In genomic region chr5:80160242-80160641, GRCh38 we compare ENCODE assay signal across 26 cellular contexts.
A peak's percentile ranks its signal among the peaks of the same experiment; 100 is the strongest.
DNase-seq lines count a peak whose midpoint lies in the region; ATAC-seq, FAIRE-seq and TF ChIP-seq lines count a peak whose summit lies in the region.
"Had no signal": no experiment of that assay in that cellular context is flagged by ENCODE, and none has a peak within 500 bp of the region (broad histone marks: within the 10 kb centered on the region; RNA-seq: fewer than 3 reads in every experiment).

No MANE protein-coding gene starts in this region.

- no peak for TF ChIP-seq RAD21 in H1 (IDR thresholded peaks at IDR 0.05 in 1 of 2, conservative IDR thresholded peaks at IDR 0.05 in 1 of 2; ENCODE audit: low read depth in 2 of 2, low read length in 2 of 2)

- H3K23ac ChIP-seq in H1 (ENCODE audit: insufficient read length), result no peak overlapping the region

- H3K4me1 ChIP-seq in CD8-positive, alpha-beta T cell (ENCODE audit: insufficient read depth, low read length), result peaks cover 8% of the 10 kb centered on the region
- H3K4me1 ChIP-seq in H1 (replicated peaks in 1 of 4; ENCODE audit: control insufficient read depth in 3 of 4, insufficient read depth in 4 of 4, low read length in 3 of 4) (peaks cover 5 to 13% (median 9%) of the 10 kb centered on the region in 4 experiments; a peak in 4 of 7 replicates), urinary bladder (ENCODE audit: insufficient read depth) (no peaks in the 10 kb centered on the region)

- H3K14ac ChIP-seq in H1 (ENCODE audit: insufficient read length), result no peak overlapping the region

- H3K18ac ChIP-seq in H1 (ENCODE audit: extremely low read depth, low read length), result no peak overlapping the region; the same call in 1 of the 2 replicates

- H3K27me3 ChIP-seq in CD8-positive, alpha-beta T cell (ENCODE audit: insufficient read depth, low read length), result no peaks in the 10 kb centered on the region
- H3K27me3 ChIP-seq in H1 (replicated peaks in 1 of 4; ENCODE audit: control insufficient read depth in 3 of 4, extremely low read depth in 1 of 4, insufficient read depth in 3 of 4, low read length in 3 of 4), result no peaks in the 10 kb centered on the region
- H3K27me3 ChIP-seq: BE2C, SJSA1 had no signal

- H3K4me1 Mint-ChIP-seq in activated CD8-positive, alpha-beta T cell treated with anti-CD3 and anti-CD28 coated beads for 36 hours (ENCODE audit: low read depth), result peaks cover 38% of the 10 kb centered on the region
- peaks cover 15% of the 10 kb centered on the region for H3K4me1 Mint-ChIP-seq in activated CD8-positive, alpha-beta T cell treated with anti-CD3 and anti-CD28 coated beads, Interleukin-2, amount 10 ng/mL, durations not matched to agents 7 days and 5 days (ENCODE audit: low read depth)
- peaks cover 36% of the 10 kb centered on the region for H3K4me1 Mint-ChIP-seq in CD8-positive, alpha-beta T cell (ENCODE audit: low read depth)

- H4K5ac ChIP-seq in H1 (ENCODE audit: insufficient read length, low read depth, low read length), result no peak overlapping the region

- H2BK12ac ChIP-seq in H1 (ENCODE audit: low read depth, low read length), result no peak overlapping the region

- no peak overlapping the region; a peak in 1 of 4 replicates for H3K4me2 ChIP-seq in H1 (ENCODE audit: insufficient read depth in 1 of 2, low read depth in 2 of 2, low read length in 2 of 2)

- H4K91ac ChIP-seq in H1 (replicated peaks; ENCODE audit: insufficient read length, low read length), result no peak overlapping the region

- H3K27ac ChIP-seq in CD8-positive, alpha-beta T cell (ENCODE audit: low read depth, low read length), result no peak overlapping the region
- no peak overlapping the region for H3K27ac ChIP-seq in H1 (ENCODE audit: low read depth, low read length)
- H3K27ac ChIP-seq in urinary bladder (ENCODE audit: low read depth), result peak overlapping the region; percentile 0
- H3K27ac ChIP-seq: HL-60, SJSA1 had no signal

- H3K4me3 ChIP-seq in CD8-positive, alpha-beta T cell (ENCODE audit: low read depth, low read length), result no peak overlapping the region
- no peak overlapping the region; a peak in 1 of 8 replicates for H3K4me3 ChIP-seq in H1 (ENCODE audit: extremely low read depth in 1 of 4, insufficient read depth in 2 of 4, low read depth in 3 of 4, low read length in 4 of 4)
- H3K4me3 ChIP-seq in urinary bladder (ENCODE audit: low read depth, low read length), result no peak overlapping the region
- H3K4me3 ChIP-seq: GM12878, SJSA1 had no signal

- H2BK15ac ChIP-seq in H1 (ENCODE audit: low read length), result no peak overlapping the region

- peak overlapping the region; percentile 36 for H3K27ac Mint-ChIP-seq in activated CD8-positive, alpha-beta T cell treated with anti-CD3 and anti-CD28 coated beads for 36 hours
- no peak overlapping the region for H3K27ac Mint-ChIP-seq in activated CD8-positive, alpha-beta T cell treated with anti-CD3 and anti-CD28 coated beads, Interleukin-2, amount 10 ng/mL, durations not matched to agents 7 days and 5 days
- peak overlapping the region; percentile 57 for H3K27ac Mint-ChIP-seq in CD8-positive, alpha-beta T cell
- H3K27ac Mint-ChIP-seq: HFFc6 had no signal

- H3K9me3 Mint-ChIP-seq in activated CD8-positive, alpha-beta T cell treated with anti-CD3 and anti-CD28 coated beads for 36 hours, result peaks cover 3% of the 10 kb centered on the region
- H3K9me3 Mint-ChIP-seq in activated CD8-positive, alpha-beta T cell treated with anti-CD3 and anti-CD28 coated beads, Interleukin-2, amount 10 ng/mL, durations not matched to agents 7 days and 5 days (ENCODE audit: insufficient read depth), result no peaks in the 10 kb centered on the region
- H3K9me3 Mint-ChIP-seq in CD8-positive, alpha-beta T cell, result peaks cover 2% of the 10 kb centered on the region
- H3K9me3 Mint-ChIP-seq: HFFc6 had no signal

- peaks cover 74% of the 10 kb centered on the region for H3K36me3 Mint-ChIP-seq in activated CD8-positive, alpha-beta T cell treated with anti-CD3 and anti-CD28 coated beads for 36 hours (ENCODE audit: low read depth)
- peaks cover 78% of the 10 kb centered on the region for H3K36me3 Mint-ChIP-seq in activated CD8-positive, alpha-beta T cell treated with anti-CD3 and anti-CD28 coated beads, Interleukin-2, amount 10 ng/mL, durations not matched to agents 7 days and 5 days (ENCODE audit: low read depth)
- peaks cover 87% of the 10 kb centered on the region for H3K36me3 Mint-ChIP-seq in CD8-positive, alpha-beta T cell

- no peaks in the 10 kb centered on the region for H3K9me3 ChIP-seq in CD8-positive, alpha-beta T cell (ENCODE audit: low read length)
- no peaks in the 10 kb centered on the region for H3K9me3 ChIP-seq in H1 (ENCODE audit: insufficient read depth in 2 of 2, low read depth in 1 of 2, low read length in 1 of 2)
- H3K9me3 ChIP-seq: BE2C, Caco-2, SJSA1 had no signal

- no peak overlapping the region for H2AK5ac ChIP-seq in H1 (ENCODE audit: low read depth, low read length)

- no peak overlapping the region for H3K4me3 Mint-ChIP-seq in activated CD8-positive, alpha-beta T cell treated with anti-CD3 and anti-CD28 coated beads for 36 hours
- no peak overlapping the region for H3K4me3 Mint-ChIP-seq in activated CD8-positive, alpha-beta T cell treated with anti-CD3 and anti-CD28 coated beads, Interleukin-2, amount 10 ng/mL, durations not matched to agents 7 days and 5 days
- H3K4me3 Mint-ChIP-seq in CD8-positive, alpha-beta T cell, result no peak overlapping the region
- H3K4me3 Mint-ChIP-seq: H9, HFFc6 had no signal

- DNase-seq in activated CD8-positive, alpha-beta T cell treated with anti-CD3 and anti-CD28 coated beads for 36 hours, result no peak
- DNase-seq in activated CD8-positive, alpha-beta T cell treated with anti-CD3 and anti-CD28 coated beads, Interleukin-2, amount 10 ng/mL, durations not matched to agents 7 days and 5 days, result no peak
- DNase-seq in CD8-positive, alpha-beta T cell, result no peak
- no peak for DNase-seq in H1 (ENCODE audit: low read depth in 1 of 2, low spot score in 2 of 2)
- DNase-seq: BE2C, Caco-2, DMS 273 treated with DMSO at 0.1 percent for 48 hours, DMS79 treated with DMSO at 0.1 percent for 48 hours, H9, HFFc6, KBM-7, MM.1S, NCI-H1048, NCI-H1417 treated with DMSO at 0.1 percent for 48 hours, NCI-H187, NCI-H446, NCI-H526, OCI-M1 had no signal

- peaks cover 36% of the 10 kb centered on the region for H3K36me3 ChIP-seq in CD8-positive, alpha-beta T cell (ENCODE audit: insufficient read depth, low read length)
- H3K36me3 ChIP-seq in H1 (ENCODE audit: control insufficient read depth in 2 of 4, insufficient read depth in 4 of 4, low read length in 3 of 4) (peaks cover 0 to 58% (median 18%) of the 10 kb centered on the region in 4 experiments; a peak in 6 of 8 replicates), urinary bladder (ENCODE audit: insufficient read depth) (peaks cover 2% of the 10 kb centered on the region)

- no peaks in the 10 kb centered on the region; the same call in 1 of the 2 replicates for H3K79me1 ChIP-seq in H1 (ENCODE audit: low read depth, low read length)

- no peaks in the 10 kb centered on the region for H3K79me2 ChIP-seq in H1 (ENCODE audit: control insufficient read depth in 1 of 2, insufficient read depth in 2 of 2, low read length in 2 of 2)

- no peaks in the 10 kb centered on the region for H4K20me1 ChIP-seq in H1 (replicated peaks in 1 of 2; ENCODE audit: control insufficient read depth in 1 of 2, insufficient read depth in 2 of 2, low read length in 2 of 2)

- H4K8ac ChIP-seq in H1 (ENCODE audit: extremely low read depth, insufficient read depth, low read length), result no peak overlapping the region

- TF ChIP-seq POLR2A in H1 (IDR thresholded peaks at IDR 0.05; ENCODE audit: control extremely low read depth in 1 of 2, low read depth in 2 of 2, low read length in 2 of 2), result no peak

- no peak for TF ChIP-seq EP300 in H1 (IDR thresholded peaks at IDR 0.05; ENCODE audit: borderline replicate concordance in 1 of 2, low read depth in 2 of 2, low read length in 2 of 2)

- no peak overlapping the region for H3K4ac ChIP-seq in H1 (replicated peaks; ENCODE audit: insufficient read length, low read depth, low read length)

- no peak overlapping the region for H2BK120ac ChIP-seq in H1 (replicated peaks; ENCODE audit: low read depth, low read length)

- peak overlapping the region; percentile 60; the same call in 1 of the 2 replicates for H2BK5ac ChIP-seq in H1 (ENCODE audit: low read depth, low read length)

- H2BK20ac ChIP-seq in H1 (ENCODE audit: low read length), result 0 out of 2 replicates have a peak overlapping the region, but pooled peaks have one; percentile 77

- H3K56ac ChIP-seq in H1 (replicated peaks; ENCODE audit: insufficient read length, low read depth, low read length), result no peak overlapping the region

- no peak overlapping the region for H3K9ac ChIP-seq in H1 (replicated peaks in 1 of 4; ENCODE audit: extremely low read depth in 1 of 4, low read depth in 3 of 4, low read length in 3 of 4)

- ATAC-seq in activated CD8-positive, alpha-beta T cell treated with anti-CD3 and anti-CD28 coated beads for 36 hours, result no peak
- ATAC-seq in activated CD8-positive, alpha-beta T cell treated with anti-CD3 and anti-CD28 coated beads, Interleukin-2, amount 10 ng/mL, durations not matched to agents 7 days and 5 days, result no peak
- ATAC-seq in CD8-positive, alpha-beta T cell, result no peak
- ATAC-seq in HG03571 (IDR thresholded peaks at IDR 0.05; ENCODE audit: unreplicated experiment) (no peak), HG03108 (IDR thresholded peaks at IDR 0.05; ENCODE audit: unreplicated experiment) (no peak)
- ATAC-seq: GM12878 had no signal

- TF ChIP-seq CTCF in activated CD8-positive, alpha-beta T cell treated with anti-CD3 and anti-CD28 coated beads for 36 hours (IDR thresholded peaks at IDR 0.05), result no peak
- TF ChIP-seq CTCF in CD8-positive, alpha-beta T cell (IDR thresholded peaks at IDR 0.05), result no peak
- TF ChIP-seq CTCF in H1 (IDR thresholded peaks at IDR 0.05; ENCODE audit: control extremely low read depth in 1 of 3, insufficient read depth in 1 of 3, low read depth in 1 of 3, low read length in 3 of 3), result no peak

- CTCF ChIA-PET in activated CD8-positive, alpha-beta T cell treated with anti-CD3 and anti-CD28 coated beads for 36 hours (lab: Charles Lee), result interaction anchor here (1.0 to 1.2 kb wide), 2 partner anchors 10 to 32 kb away, joined by 3 read pairs; no protein-coding TSS in a partner anchor
- CTCF ChIA-PET in activated CD8-positive, alpha-beta T cell treated with anti-CD3 and anti-CD28 coated beads, Interleukin-2, amount 10 ng/mL, durations not matched to agents 7 days and 5 days (lab: Charles Lee), result no interaction called here
- CTCF ChIA-PET in CD8-positive, alpha-beta T cell (lab: Charles Lee), result interaction anchor here (2.0 kb wide), 1 partner anchor 68 kb away, joined by 7 read pairs; no protein-coding TSS in a partner anchor
- CTCF ChIA-PET in H1 (lab: Charles Lee; ENCODE audit: partially characterized antibody), result interaction anchor here (0.9 to 1.1 kb wide), 2 partner anchors 9 to 68 kb away, joined by 3 to 4 read pairs; no protein-coding TSS in a partner anchor

- intact Hi-C loops in activated CD8-positive, alpha-beta T cell treated with anti-CD3 and anti-CD28 coated beads for 36 hours (cut with micrococcal nuclease), result no loop called here
- intact Hi-C loops in CD8-positive, alpha-beta T cell (cut with DNase I, micrococcal nuclease), result loop anchor here in 1 of 2 experiments (5.0 kb wide), 1 partner anchor 53 kb away; no protein-coding TSS in a partner anchor

- H2AFZ ChIP-seq in H1 (ENCODE audit: low read length), result no peak overlapping the region

- POLR2A ChIA-PET in activated CD8-positive, alpha-beta T cell treated with anti-CD3 and anti-CD28 coated beads for 36 hours (lab: Charles Lee), result interaction anchor here (1.3 kb wide), 1 partner anchor 11 kb away, joined by 3 read pairs; no protein-coding TSS in a partner anchor
- POLR2A ChIA-PET in activated CD8-positive, alpha-beta T cell treated with anti-CD3 and anti-CD28 coated beads, Interleukin-2, amount 10 ng/mL, durations not matched to agents 7 days and 5 days (lab: Charles Lee), result no interaction called here
- POLR2A ChIA-PET in CD8-positive, alpha-beta T cell (lab: Charles Lee), result interaction anchor here (1.0 kb wide), 1 partner anchor 32 kb away, joined by 3 read pairs; no protein-coding TSS in a partner anchor
- POLR2A ChIA-PET in H1 (lab: Charles Lee; ENCODE audit: partially characterized antibody), result interaction anchor here (0.7 to 1.4 kb wide), 2 partner anchors 17 to 97 kb away, joined by 3 to 5 read pairs; no protein-coding TSS in a partner anchor

- no peaks in the 10 kb centered on the region for H3K23me2 ChIP-seq in H1 (ENCODE audit: low read depth, low read length)

- no peaks in the 10 kb centered on the region for H3K27me3 Mint-ChIP-seq in activated CD8-positive, alpha-beta T cell treated with anti-CD3 and anti-CD28 coated beads for 36 hours
- H3K27me3 Mint-ChIP-seq in activated CD8-positive, alpha-beta T cell treated with anti-CD3 and anti-CD28 coated beads, Interleukin-2, amount 10 ng/mL, durations not matched to agents 7 days and 5 days (ENCODE audit: low read depth), result no peaks in the 10 kb centered on the region
- no peaks in the 10 kb centered on the region for H3K27me3 Mint-ChIP-seq in CD8-positive, alpha-beta T cell (ENCODE audit: low read depth)

- 93% methylated on average over 3 of the region's 3 CpGs; no CpG with 5 or more reads in 1 of the 2 experiments for WGBS in H1 (ENCODE audit: extremely low coverage in 1 of 2, insufficient coverage in 1 of 2, insufficient read length in 1 of 2, insufficient replicate concordance in 2 of 2, low coverage in 1 of 2, low lambda C conversion rate in 2 of 2, missing lambda C conversion rate in 1 of 2), 2 experiments
- 94% methylated on average over 3 of the region's 3 CpGs for WGBS in urinary bladder

- no peak for FAIRE-seq in H1 (lab: Jason Lieb, UNC)
- FAIRE-seq: A204.1, GM12878, RCC 7860 had no signal
